ENCODE assay signal across 1 cellular context in genomic region chr1:234309243-234309597, GRCh38.
TF ChIP-seq lines count a peak whose summit lies in the region.

No MANE protein-coding gene starts in this region.

TF ChIP-seq in H1, 55 proteins besides CTCF, POLR2A, EP300 and RAD21 (continued from another document):
- TF ChIP-seq SP2 (IDR thresholded peaks at IDR 0.05; ENCODE audit: low read length) = no peak
